ENCODE assay signal across 24 cellular contexts in the genomic region with DNA sequence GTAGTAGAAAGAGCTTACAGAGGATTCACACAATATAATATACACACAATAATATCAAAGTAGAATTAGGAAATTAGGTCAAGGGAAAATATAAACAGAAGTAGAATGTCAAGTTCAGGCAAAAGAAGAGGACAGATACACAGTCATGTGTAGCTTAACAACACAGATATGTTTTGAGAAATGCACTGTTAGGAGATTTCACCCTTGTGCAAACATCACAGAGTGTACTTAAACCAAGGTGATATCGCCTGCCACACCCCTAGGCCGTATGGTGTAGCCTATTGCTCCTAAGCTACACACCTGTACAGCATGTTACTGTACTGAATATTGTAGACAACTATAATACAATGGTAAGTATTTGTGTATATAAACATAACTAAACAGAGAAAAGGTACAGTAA.
DNase-seq lines count a peak whose midpoint lies in the region; ATAC-seq, FAIRE-seq and TF ChIP-seq lines count a peak whose summit lies in the region.
"Had no signal": no experiment of that assay in that cellular context is flagged by ENCODE, and none has a peak within 500 bp of the region (broad histone marks: within the 10 kb centered on the region; RNA-seq: fewer than 3 reads in every experiment).

No MANE protein-coding gene starts in this region.

- WGBS in thyroid gland, 2 donors, result 67 to 71% methylated on average over 2 of the region's 2 CpGs
- no CpG with 5 or more reads among the region's 2 CpGs for WGBS in H9 (ENCODE audit: extremely low coverage, insufficient read length, low lambda C conversion rate)

- H3K27me3 ChIP-seq in astrocyte (ENCODE audit: insufficient read depth, low read length) (no peaks in the 10 kb centered on the region), keratinocyte (ENCODE audit: control insufficient read depth, extremely low read depth, insufficient read depth, low read length) (no peaks in the 10 kb centered on the region), thyroid gland (no peaks in the 10 kb centered on the region), H9 (ENCODE audit: insufficient read depth, low read length) (no peaks in the 10 kb centered on the region)
- H3K27me3 ChIP-seq: adrenal gland, neutrophil, SJSA1 had no signal

- TF ChIP-seq POLR2A in thyroid gland (IDR thresholded peaks at IDR 0.05), result no peak

- FAIRE-seq in astrocyte (lab: Jason Lieb, UNC), result no peak
- FAIRE-seq in keratinocyte (lab: Jason Lieb, UNC), result peak; percentile 85
- FAIRE-seq: D721Med, endometrium, GM19239, K562 had no signal

- TF ChIP-seq CTCF in HFFc6 (IDR thresholded peaks at IDR 0.05) (no peak), astrocyte (IDR thresholded peaks at IDR 0.05; ENCODE audit: insufficient read depth, low read depth, low read length) (no peak), keratinocyte (optimal IDR thresholded peaks at IDR 0.05 in 1 of 3, IDR thresholded peaks at IDR 0.05 in 1 of 3, conservative IDR thresholded peaks at IDR 0.05 in 1 of 3; ENCODE audit: extremely low read depth in 1 of 3, insufficient read depth in 2 of 3, low read length in 3 of 3) (no peak), thyroid gland (IDR thresholded peaks at IDR 0.05) (no peak), H9 (conservative IDR thresholded peaks at IDR 0.05) (no peak)

- H3K4me2 ChIP-seq in astrocyte (ENCODE audit: low read length), result peak overlapping the region; percentile 40
- peak overlapping the region; percentile 42 for H3K4me2 ChIP-seq in keratinocyte (ENCODE audit: control insufficient read depth, extremely low read depth, insufficient read depth, low read depth, low read length)
- H3K4me2 ChIP-seq in H9 (ENCODE audit: insufficient read depth, insufficient read length, low read length), result no peak overlapping the region

- no peaks in the 10 kb centered on the region for H3K9me1 ChIP-seq in keratinocyte (ENCODE audit: control insufficient read depth, extremely low read depth, insufficient read depth, low read length)

- ATAC-seq in GM21825 (IDR thresholded peaks at IDR 0.05; ENCODE audit: unreplicated experiment), result no peak
- ATAC-seq: K562, T-helper 17 cell had no signal

- no peak overlapping the region for H3K56ac ChIP-seq in H9 (ENCODE audit: insufficient read length, low read depth, low read length)

- peak overlapping the region; percentile 75; the same call in 1 of the 2 replicates for H3K27ac Mint-ChIP-seq in HFFc6
- peak overlapping the region; percentile 88 for H3K27ac Mint-ChIP-seq in astrocyte (ENCODE audit: unreplicated experiment)
- no peak overlapping the region for H3K27ac Mint-ChIP-seq in H9
- H3K27ac Mint-ChIP-seq: memory B cell, T-helper 17 cell had no signal

- no peaks in the 10 kb centered on the region for H4K20me1 ChIP-seq in astrocyte (ENCODE audit: insufficient read depth, low read length)
- H4K20me1 ChIP-seq in keratinocyte (ENCODE audit: control insufficient read depth, extremely low read depth, insufficient read depth, low read length), result no peaks in the 10 kb centered on the region
- no peaks in the 10 kb centered on the region for H4K20me1 ChIP-seq in H9 (ENCODE audit: control insufficient read depth, insufficient read depth, insufficient read length)

- H4K91ac ChIP-seq in H9 (ENCODE audit: insufficient read length, low read depth, low read length), result no peak overlapping the region

- H3K27ac ChIP-seq in astrocyte (ENCODE audit: low read depth, low read length) (peak overlapping the region; percentile 88), keratinocyte (ENCODE audit: control insufficient read depth, insufficient read depth, low read length) (peak overlapping the region; percentile 87), thyroid gland (peak overlapping the region in 2 of 3 donors; percentile 39 to 43), H9 (ENCODE audit: insufficient read length, low read depth, low read length) (no peak overlapping the region)
- H3K27ac ChIP-seq: adrenal gland, C4-2B, neutrophil had no signal

- H3K79me2 ChIP-seq in astrocyte (ENCODE audit: insufficient read depth, low read length) (no peaks in the 10 kb centered on the region), keratinocyte (ENCODE audit: control insufficient read depth, insufficient read depth, low read length) (no peaks in the 10 kb centered on the region), H9 (ENCODE audit: insufficient read depth, low read length) (no peaks in the 10 kb centered on the region)

- H3K4me3 ChIP-seq in astrocyte (ENCODE audit: insufficient read depth, low read depth, low read length) (no peak overlapping the region), keratinocyte (ENCODE audit: control insufficient read depth in 2 of 3, extremely low read depth in 1 of 3, insufficient read depth in 2 of 3, low read depth in 1 of 3, low read length in 3 of 3) (peak overlapping the region in 2 of 3 experiments; percentile 12 to 13), thyroid gland (replicated peaks in 1 of 3) (no peak overlapping the region)
- H3K4me3 ChIP-seq: adrenal gland, K562, SJSA1 had no signal

- intact Hi-C loops in thyroid gland (cut with DNase I), result no loop called here

- H3K79me1 ChIP-seq in H9 (ENCODE audit: insufficient read depth, low read depth, low read length, poor library complexity, severe bottlenecking), result no peaks in the 10 kb centered on the region

- H3K36me3 Mint-ChIP-seq in HFFc6 (ENCODE audit: low read depth), result no peaks in the 10 kb centered on the region
- no peaks in the 10 kb centered on the region for H3K36me3 Mint-ChIP-seq in astrocyte (ENCODE audit: low read depth, unreplicated experiment)
- peaks cover 3 to 21% (median 8%) of the 10 kb centered on the region in 3 experiments; a peak in 5 of 7 replicates for H3K36me3 Mint-ChIP-seq in H9 (ENCODE audit: insufficient read depth in 1 of 3, low read depth in 3 of 3)
- H3K36me3 Mint-ChIP-seq: memory B cell had no signal

- H2AFZ ChIP-seq in astrocyte (ENCODE audit: low read depth, low read length) (no peak overlapping the region), keratinocyte (ENCODE audit: control insufficient read depth, low read length) (peak overlapping the region; percentile 68), H9 (ENCODE audit: low read length) (no peak overlapping the region)

- peak overlapping the region; percentile 26 for H3K9ac ChIP-seq in astrocyte (ENCODE audit: low read length)
- H3K9ac ChIP-seq in keratinocyte (ENCODE audit: control insufficient read depth, extremely low read depth, insufficient read depth, low read length), result peak overlapping the region; percentile 60
- H3K9ac ChIP-seq in H9 (ENCODE audit: extremely low read depth, insufficient read length, low read length), result no peak overlapping the region

- no peak overlapping the region for H3T11ph ChIP-seq in H9 (ENCODE audit: low read length)

- H3K4ac ChIP-seq in H9 (ENCODE audit: low read depth, low read length), result no peak overlapping the region

- H3K14ac ChIP-seq in H9 (ENCODE audit: insufficient read depth, low read length), result no peak overlapping the region

- no peak overlapping the region for H2BK12ac ChIP-seq in H9 (ENCODE audit: insufficient read length, low read depth, low read length)

- DNase-seq in HFFc6, result no peak
- no peak for DNase-seq in astrocyte (ENCODE audit: low read depth)
- DNase-seq in keratinocyte (ENCODE audit: low read depth, low spot score), result no peak
- DNase-seq in thyroid gland, result no peak
- no peak for DNase-seq in DMS153 treated with DMSO at 0.1 percent for 48 hours (lab: John Stamatoyannopoulos, UW; ENCODE audit: unreplicated experiment)
- DNase-seq in H9, result no peak
- DNase-seq in DMS114 treated with DMSO at 0.1 percent for 48 hours (lab: John Stamatoyannopoulos, UW; ENCODE audit: unreplicated experiment), result no peak
- DNase-seq: activated CD8-positive, alpha-beta memory T cell treated with anti-CD3 and anti-CD28 coated beads for 24 hours; activated naive CD4-positive, alpha-beta T cell; activated T-cell treated with anti-CD3 and anti-CD28 coated beads, Interleukin-2, amount 50 U/mL, for 48 hours; adrenal gland; NCI-H1436 treated with DMSO at 0.1 percent for 48 hours; NCI-H2107; stimulated activated CD4-positive, alpha-beta T cell treated with anti-CD3 and anti-CD28 coated beads, Interleukin-1b, Interleukin-23, amount 100 ng/mL, for 48 hours; T-helper 17 cell had no signal

- H3K4me1 ChIP-seq in astrocyte (ENCODE audit: insufficient read depth, low read length), result peaks cover 21% of the 10 kb centered on the region
- peaks cover 34% of the 10 kb centered on the region for H3K4me1 ChIP-seq in keratinocyte (ENCODE audit: control insufficient read depth, extremely low read depth, insufficient read depth, low read length)
- peaks cover 5 to 6% of the 10 kb centered on the region in 2 donors for H3K4me1 ChIP-seq in thyroid gland
- no peaks in the 10 kb centered on the region for H3K4me1 ChIP-seq in H9 (ENCODE audit: insufficient read depth, low read length)
- H3K4me1 ChIP-seq: adrenal gland had no signal

- H4K8ac ChIP-seq in H9 (replicated peaks; ENCODE audit: insufficient read length, low read depth, low read length), result no peak overlapping the region

- H3K36me3 ChIP-seq in astrocyte (ENCODE audit: insufficient read depth, low read length) (no peaks in the 10 kb centered on the region), keratinocyte (ENCODE audit: control insufficient read depth in 2 of 2, extremely low read depth in 1 of 2, insufficient read depth in 2 of 2, low read length in 2 of 2) (no peaks in the 10 kb centered on the region), thyroid gland (no peaks in the 10 kb centered on the region)
- H3K36me3 ChIP-seq: adrenal gland, neutrophil, SJSA1 had no signal

- dilution Hi-C loops in keratinocyte (cut with MboI; ENCODE audit: extremely low pct_ligation_motif_present, low sequenced_read_pairs), result no loop called here

- H3K4me1 Mint-ChIP-seq in HFFc6 (ENCODE audit: low read depth), result peaks cover 46% of the 10 kb centered on the region
- peaks cover 14% of the 10 kb centered on the region for H3K4me1 Mint-ChIP-seq in astrocyte (ENCODE audit: low read depth, unreplicated experiment)
- H3K4me1 Mint-ChIP-seq in H9, result no peaks in the 10 kb centered on the region
- H3K4me1 Mint-ChIP-seq: memory B cell, T-helper 17 cell had no signal

- no peaks in the 10 kb centered on the region for H3K9me3 Mint-ChIP-seq in HFFc6
- peaks cover 3% of the 10 kb centered on the region for H3K9me3 Mint-ChIP-seq in astrocyte (ENCODE audit: unreplicated experiment)
- peaks cover 9 to 26% of the 10 kb centered on the region in 2 experiments; a peak in 4 of 5 replicates for H3K9me3 Mint-ChIP-seq in H9

- no peak overlapping the region for H3K18ac ChIP-seq in H9 (ENCODE audit: insufficient read length, low read depth, low read length)

- H3K9me3 ChIP-seq in astrocyte (ENCODE audit: insufficient read depth, low read depth, low read length) (no peaks in the 10 kb centered on the region), keratinocyte (ENCODE audit: control insufficient read depth, low read depth, low read length) (no peaks in the 10 kb centered on the region), thyroid gland (no peaks in the 10 kb centered on the region), H9 (ENCODE audit: control insufficient read depth, low read depth, low read length) (peaks cover 4% of the 10 kb centered on the region)
- H3K9me3 ChIP-seq: adrenal gland, neutrophil, SJSA1 had no signal

- no peak overlapping the region for H2BK5ac ChIP-seq in H9 (ENCODE audit: insufficient read length, low read length)

- no peak overlapping the region for H2BK120ac ChIP-seq in H9 (ENCODE audit: low read depth, low read length, poor library complexity, severe bottlenecking)

- H3K27me3 Mint-ChIP-seq in HFFc6 (ENCODE audit: insufficient read depth), result peaks cover 4% of the 10 kb centered on the region; the same call in 1 of the 2 replicates
- H3K27me3 Mint-ChIP-seq in astrocyte (ENCODE audit: low read depth, unreplicated experiment), result no peaks in the 10 kb centered on the region
- H3K27me3 Mint-ChIP-seq in H9 (ENCODE audit: low read depth), result no peaks in the 10 kb centered on the region
- H3K27me3 Mint-ChIP-seq: memory B cell, T-helper 17 cell had no signal

- no peak overlapping the region for H2BK20ac ChIP-seq in H9 (ENCODE audit: low read depth, low read length, poor library complexity, severe bottlenecking)

- H3K23me2 ChIP-seq in H9 (ENCODE audit: insufficient read length, low read depth, low read length, poor library complexity, severe bottlenecking), result no peaks in the 10 kb centered on the region

- H2AK5ac ChIP-seq in H9 (ENCODE audit: insufficient read length, low read length), result no peak overlapping the region

- H4K5ac ChIP-seq in H9 (ENCODE audit: insufficient read length, low read depth, low read length), result no peak overlapping the region

- no peak overlapping the region for H2BK15ac ChIP-seq in H9 (ENCODE audit: low read depth, low read length)

- H3K4me3 Mint-ChIP-seq in HFFc6 (no peak overlapping the region), astrocyte (ENCODE audit: unreplicated experiment) (no peak overlapping the region), H9 (no peak overlapping the region)
- H3K4me3 Mint-ChIP-seq: memory B cell, T-helper 17 cell had no signal

- H3K23ac ChIP-seq in H9 (ENCODE audit: insufficient read length, low read depth, low read length), result no peak overlapping the region

Comparison
In these comparisons a context has a peak if more than half of its experiments do, and no peak if none do; other contexts are left out.
1. H3K27ac Mint-ChIP-seq: peak in HFFc6 (single experiment) and astrocyte (single experiment); none in H9 (0 of 3).
2. H3K4me3 ChIP-seq: peak in keratinocyte (2 of 3); none in astrocyte (single experiment) and thyroid gland (0 of 3).